In genomic region chr1:232594768-232595698, GRCh38 we compare ENCODE assay signal across 26 cellular contexts. TPM values are rescaled to one million over a fixed set of nuclear protein-coding genes. Genes with fewer than 3 reads are reported as not detected.
DNase-seq lines count a peak whose midpoint lies in the region; ATAC-seq and TF ChIP-seq lines count a peak whose summit lies in the region.
"Had no signal": no experiment of that assay in that cellular context is flagged by ENCODE, and none has a peak within 500 bp of the region (broad histone marks: within the 10 kb centered on the region; RNA-seq: fewer than 3 reads in every experiment).

No MANE protein-coding gene starts in this region.

- TF ChIP-seq POLR2A in heart left ventricle (IDR thresholded peaks at IDR 0.05), result no peak

- peaks cover 8% of the 10 kb centered on the region for H3K36me3 Mint-ChIP-seq in brain
- peaks cover 6% of the 10 kb centered on the region for H3K36me3 Mint-ChIP-seq in stimulated activated effector memory CD8-positive, alpha-beta T cell treated with anti-CD3 and anti-CD28 coated beads, Interleukin-12 subunit alpha, Interleukin-12 subunit beta, amount 100 ng/mL, for 72 hours
- H3K36me3 Mint-ChIP-seq: IgD-negative memory B cell; natural killer cell treated with Interleukin-12 subunit alpha and Interleukin-12 subunit beta and Interleukin-15 and Interleukin-18, amount 100 ng/mL, for 72 hours had no signal

- H3K4me1 ChIP-seq in heart left ventricle (peaks cover 6 to 89% (median 61%) of the 10 kb centered on the region in 12 donors), mesendoderm (ENCODE audit: control insufficient read depth, low read depth, low read length) (peaks cover 25% of the 10 kb centered on the region)
- H3K4me1 ChIP-seq: foreskin keratinocyte had no signal

- WGBS in heart left ventricle, 4 donors, result 49 to 70% (median 62%) methylated on average over 12 of the region's 12 CpGs
- WGBS in mesendoderm (ENCODE audit: extremely low coverage, insufficient coverage, low lambda C conversion rate), result no CpG with 5 or more reads among the region's 12 CpGs

- H2BK120ac ChIP-seq in mesendoderm (ENCODE audit: low read depth, low read length), result no peak overlapping the region

- peak overlapping the region in 10 of 12 donors; percentile 14 to 85 (median 67) for H3K27ac ChIP-seq in heart left ventricle
- no peak overlapping the region for H3K27ac ChIP-seq in mesendoderm (ENCODE audit: low read depth, low read length)
- H3K27ac ChIP-seq: foreskin keratinocyte, PC-9, suprapubic skin, VCaP had no signal

- peak overlapping the region; percentile 61 for H3K4ac ChIP-seq in mesendoderm (ENCODE audit: low read depth, low read length)

- no peaks in the 10 kb centered on the region for H3K36me3 ChIP-seq in heart left ventricle
- H3K36me3 ChIP-seq in mesendoderm (ENCODE audit: control insufficient read depth, insufficient read depth, low read length), result no peaks in the 10 kb centered on the region
- H3K36me3 ChIP-seq: suprapubic skin had no signal

- H3K79me2 ChIP-seq in mesendoderm (ENCODE audit: control insufficient read depth, insufficient read depth, low read length), result peaks cover 55% of the 10 kb centered on the region

- peak overlapping the region in 3 of 12 donors; percentile 0 to 10 (median 5) for H3K4me3 ChIP-seq in heart left ventricle
- no peak overlapping the region for H3K4me3 ChIP-seq in mesendoderm (ENCODE audit: low read length)
- H3K4me3 ChIP-seq: PC-9, suprapubic skin had no signal

- H3K27me3 ChIP-seq in heart left ventricle (no peaks in the 10 kb centered on the region), mesendoderm (ENCODE audit: insufficient read depth, low read length, poor library complexity) (no peaks in the 10 kb centered on the region)
- H3K27me3 ChIP-seq: foreskin keratinocyte, suprapubic skin had no signal

- H3K9ac ChIP-seq in mesendoderm (ENCODE audit: low read length), result no peak overlapping the region

- H3K4me3 Mint-ChIP-seq in brain, result peak overlapping the region in 3 of 5 experiments; percentile 14 to 50 (median 48)
- H3K4me3 Mint-ChIP-seq in stimulated activated effector memory CD8-positive, alpha-beta T cell treated with anti-CD3 and anti-CD28 coated beads, Interleukin-12 subunit alpha, Interleukin-12 subunit beta, amount 100 ng/mL, for 72 hours, result no peak overlapping the region
- H3K4me3 Mint-ChIP-seq: IgD-negative memory B cell; natural killer cell treated with Interleukin-12 subunit alpha and Interleukin-12 subunit beta and Interleukin-15 and Interleukin-18, amount 100 ng/mL, for 72 hours had no signal

- intact Hi-C loops in heart left ventricle (cut with DNase I), result no loop called here

- TF ChIP-seq CTCF in brain (conservative IDR thresholded peaks at IDR 0.05) (no peak), heart left ventricle (IDR thresholded peaks at IDR 0.05) (no peak)

- peak overlapping the region in 2 of 5 experiments; percentile 56 to 65 for H3K27ac Mint-ChIP-seq in brain
- peak overlapping the region; percentile 71 for H3K27ac Mint-ChIP-seq in stimulated activated effector memory CD8-positive, alpha-beta T cell treated with anti-CD3 and anti-CD28 coated beads, Interleukin-12 subunit alpha, Interleukin-12 subunit beta, amount 100 ng/mL, for 72 hours
- H3K27ac Mint-ChIP-seq: natural killer cell treated with Interleukin-12 subunit alpha and Interleukin-12 subunit beta and Interleukin-15 and Interleukin-18, amount 100 ng/mL, for 72 hours had no signal

- H3K27me3 Mint-ChIP-seq in brain, result no peaks in the 10 kb centered on the region
- H3K27me3 Mint-ChIP-seq: IgD-negative memory B cell had no signal

- H3K56ac ChIP-seq in mesendoderm (ENCODE audit: low read length), result no peak overlapping the region

- H3K4me2 ChIP-seq in mesendoderm (ENCODE audit: low read length), result no peak overlapping the region
- H3K4me2 ChIP-seq: PC-9 had no signal

- H2BK15ac ChIP-seq in mesendoderm (replicated peaks; ENCODE audit: low read depth), result no peak overlapping the region

- H3K9me3 ChIP-seq in heart left ventricle, result no peaks in the 10 kb centered on the region
- H3K9me3 ChIP-seq: suprapubic skin had no signal

- no peak overlapping the region for H2BK5ac ChIP-seq in mesendoderm (ENCODE audit: low read length)

- H3K9me3 Mint-ChIP-seq in brain, result peaks cover 0 to 2% (median 0%) of the 10 kb centered on the region in 5 experiments
- H3K9me3 Mint-ChIP-seq in stimulated activated effector memory CD8-positive, alpha-beta T cell treated with anti-CD3 and anti-CD28 coated beads, Interleukin-12 subunit alpha, Interleukin-12 subunit beta, amount 100 ng/mL, for 72 hours, result peaks cover 2% of the 10 kb centered on the region
- H3K9me3 Mint-ChIP-seq: natural killer cell treated with Interleukin-12 subunit alpha and Interleukin-12 subunit beta and Interleukin-15 and Interleukin-18, amount 100 ng/mL, for 72 hours had no signal

- H3K79me1 ChIP-seq in mesendoderm (ENCODE audit: low read length), result peaks cover 38% of the 10 kb centered on the region

- DNase-seq in heart left ventricle (peak in 2 of 5 donors; percentile 46 to 49), mesendoderm (no peak), NCI-H1092 (lab: John Stamatoyannopoulos, UW) (no peak)
- DNase-seq in stimulated activated effector memory CD8-positive, alpha-beta T cell treated with anti-CD3 and anti-CD28 coated beads, Interleukin-12 subunit alpha, Interleukin-12 subunit beta, amount 100 ng/mL, for 72 hours (ENCODE audit: low spot score in 2 of 2), result peak in 1 of 2 donors; percentile 18
- no peak for DNase-seq in activated naive CD4-positive, alpha-beta T cell treated with anti-CD3 and anti-CD28 coated beads, Interleukin-2, amount 50 U/mL, for 16 hours
- no peak for DNase-seq in central memory CD4-positive, alpha-beta T cell
- DNase-seq: activated CD8-positive, alpha-beta memory T cell treated with anti-CD3 and anti-CD28 coated beads for 24 hours; activated gamma-delta T cell; effector CD8-positive, alpha-beta T cell; GOT3; NCI-H1105; NCI-H187 treated with DMSO at 0.1 percent for 48 hours; NCI-H526; NK-92 treated with Interleukin-12 subunit alpha and Interleukin-12 subunit beta, amount 100 ng/mL, for 24 hours; PC-9; SHP77 treated with DMSO at 0.1 percent for 48 hours; stimulated activated naive CD4-positive, alpha-beta T cell; SW 1271; T-helper 9 cell had no signal

- peak; percentile 44 to 72 (median 61) for ATAC-seq in heart left ventricle
- ATAC-seq in stimulated activated effector memory CD8-positive, alpha-beta T cell treated with anti-CD3 and anti-CD28 coated beads, Interleukin-12 subunit alpha, Interleukin-12 subunit beta, amount 100 ng/mL, for 72 hours, result no peak
- ATAC-seq: natural killer cell treated with Interleukin-12 subunit alpha and Interleukin-12 subunit beta and Interleukin-15 and Interleukin-18, amount 100 ng/mL, for 72 hours had no signal

- H3K18ac ChIP-seq in mesendoderm (ENCODE audit: low read length), result peak overlapping the region; percentile 82

- no peak overlapping the region for H2AK5ac ChIP-seq in mesendoderm (ENCODE audit: low read length)

- no peak overlapping the region for H4K5ac ChIP-seq in mesendoderm (ENCODE audit: low read length)

- no peak overlapping the region for H3K23ac ChIP-seq in mesendoderm (ENCODE audit: low read length)

- no peak overlapping the region for H4K8ac ChIP-seq in mesendoderm (ENCODE audit: low read depth, low read length)

- H3K4me1 Mint-ChIP-seq in brain, result peaks cover 92% of the 10 kb centered on the region
- H3K4me1 Mint-ChIP-seq in stimulated activated effector memory CD8-positive, alpha-beta T cell treated with anti-CD3 and anti-CD28 coated beads, Interleukin-12 subunit alpha, Interleukin-12 subunit beta, amount 100 ng/mL, for 72 hours, result peaks cover 53% of the 10 kb centered on the region

RNA-seq across cellular contexts. Expression of gene SIPA1L2, which starts 34.9 kb away (rescaled TPM):
- 24.5 TPM for polyA plus RNA-seq in brain (ENCODE audit: insufficient read depth, low read depth, low replicate concordance)
- 100 to 1,000 TPM in 5 of 9 donors, 10 to 100 TPM in 4; 70.8 to 148 (median 102) TPM for total RNA-seq in heart left ventricle
- polyA plus RNA-seq in heart left ventricle, result 100 to 1,000 TPM in 1 of 2 donors, 10 to 100 TPM in 1; 18.1 to 103 TPM
- 31.7 TPM for polyA plus RNA-seq in mesendoderm (2013, experiment 1 of 2)
- 33.6 TPM for polyA plus RNA-seq in mesendoderm (2013, experiment 2 of 2)
- total RNA-seq: G401, PC-9 had no signal
- polyA plus RNA-seq: IgD-negative memory B cell had no signal
